Comparison of ENCODE assay signal across 12 cellular contexts in the genomic region with DNA sequence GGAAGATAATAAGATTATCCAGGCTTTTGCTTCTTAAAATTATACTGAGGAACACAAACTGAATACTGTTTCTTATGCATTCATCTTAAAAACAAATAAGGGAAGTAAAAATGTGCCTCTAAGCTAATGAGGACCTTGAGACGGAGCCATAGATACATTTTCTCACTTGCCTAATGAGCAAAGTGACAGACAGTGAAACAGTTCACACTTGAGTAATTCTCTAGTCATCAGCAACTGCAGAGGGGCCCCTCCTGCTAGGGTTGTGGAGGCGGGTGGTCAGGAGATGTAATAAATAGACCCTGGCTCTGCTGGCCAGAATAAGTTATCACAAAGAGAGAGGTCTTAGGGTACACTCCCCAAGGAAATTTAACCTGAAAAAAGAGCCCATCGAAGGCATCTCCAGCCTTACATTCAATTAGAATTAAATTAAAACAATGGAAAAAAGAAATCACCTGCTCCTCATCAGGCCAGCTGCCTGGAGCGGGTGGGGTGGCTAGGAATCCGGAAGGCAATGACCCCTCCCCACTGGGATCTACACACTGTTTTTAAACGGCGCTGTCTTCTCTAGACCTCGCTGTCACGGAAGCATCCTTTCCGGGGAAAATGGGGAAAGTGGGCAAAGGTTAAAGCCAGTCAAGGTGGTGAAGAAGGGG. TPM values are rescaled to one million over a fixed set of nuclear protein-coding genes. Genes with fewer than 3 reads are reported as not detected.
A peak's percentile ranks its signal among the peaks of the same experiment; 100 is the strongest.
DNase-seq lines count a peak whose midpoint lies in the region; ATAC-seq and TF ChIP-seq lines count a peak whose summit lies in the region.
"Had no signal": no experiment of that assay in that cellular context is flagged by ENCODE, and none has a peak within 500 bp of the region (broad histone marks: within the 10 kb centered on the region; RNA-seq: fewer than 3 reads in every experiment).

No MANE protein-coding gene starts in this region.

- H4K91ac ChIP-seq in mesenchymal stem cell (ENCODE audit: low read length), result no peak overlapping the region

- H2BK5ac ChIP-seq in mesenchymal stem cell (ENCODE audit: low read depth, low read length, poor library complexity, severe bottlenecking), result no peak overlapping the region

- H4K8ac ChIP-seq in mesenchymal stem cell (ENCODE audit: low read length), result no peak overlapping the region

- H2BK120ac ChIP-seq in mesenchymal stem cell (ENCODE audit: low read depth, low read length), result no peak overlapping the region

- H2AFZ ChIP-seq in mesenchymal stem cell (ENCODE audit: low read depth, low read length), result no peak overlapping the region

- H3K27me3 ChIP-seq in BLaER1 (no peaks in the 10 kb centered on the region), mesenchymal stem cell (ENCODE audit: control insufficient read depth in 1 of 2, insufficient read depth in 1 of 2, low read length in 2 of 2) (peaks cover 3 to 11% of the 10 kb centered on the region in 2 experiments), testis (no peaks in the 10 kb centered on the region)
- H3K27me3 ChIP-seq: MG63 had no signal

- WGBS in mesenchymal stem cell, result 81% methylated on average over 9 of the region's 10 CpGs
- WGBS in testis, 2 donors, result 71 to 75% methylated on average over 9 to 10 of the region's 10 CpGs

- H3K14ac ChIP-seq in mesenchymal stem cell (ENCODE audit: low read length in 2 of 2), result no peak overlapping the region

- H3K23ac ChIP-seq in mesenchymal stem cell (ENCODE audit: low read length in 2 of 2), result no peak overlapping the region

- H3K9ac ChIP-seq in BLaER1 (no peak overlapping the region), mesenchymal stem cell (ENCODE audit: low read length) (no peak overlapping the region)

- H2AK5ac ChIP-seq in mesenchymal stem cell (ENCODE audit: low read length, severe bottlenecking), result no peak overlapping the region

- H3K9me3 ChIP-seq in BLaER1 (no peaks in the 10 kb centered on the region), mesenchymal stem cell (ENCODE audit: control insufficient read depth, low read length) (no peaks in the 10 kb centered on the region), testis (no peaks in the 10 kb centered on the region)
- H3K9me3 ChIP-seq: A549, MG63 had no signal

- H3K18ac ChIP-seq in mesenchymal stem cell (ENCODE audit: low read depth in 1 of 2, low read length in 2 of 2), result no peak overlapping the region

- H3K79me1 ChIP-seq in mesenchymal stem cell (replicated peaks; ENCODE audit: low read length, poor library complexity, severe bottlenecking), result no peaks in the 10 kb centered on the region

- TF ChIP-seq POLR2A in testis (IDR thresholded peaks at IDR 0.05), result no peak

- H2BK15ac ChIP-seq in mesenchymal stem cell (ENCODE audit: low read depth, poor library complexity, severe bottlenecking), result no peak overlapping the region

- DNase-seq in NOMO-1 (lab: John Stamatoyannopoulos, UW; ENCODE audit: unreplicated experiment in 2 of 2), result peak; percentile 55 to 84
- no peak for DNase-seq in NCI-H187 (lab: John Stamatoyannopoulos, UW)
- no peak for DNase-seq in activated CD8-positive, alpha-beta memory T cell treated with anti-CD3 and anti-CD28 coated beads, Interleukin-2, amount 50 U/mL, for 4 hours
- DNase-seq in mesenchymal stem cell, result no peak
- no peak for DNase-seq in testis
- DNase-seq: activated T-cell treated with anti-CD3 and anti-CD28 coated beads, Interleukin-2, amount 50 U/mL, for 72 hours; MG63 had no signal

- H4K20me1 ChIP-seq in BLaER1, result no peaks in the 10 kb centered on the region

- H3K27ac ChIP-seq in BLaER1, result no peak overlapping the region
- H3K27ac ChIP-seq in mesenchymal stem cell (ENCODE audit: low read length, poor library complexity, severe bottlenecking), result no peak overlapping the region
- no peak overlapping the region for H3K27ac ChIP-seq in testis
- H3K27ac ChIP-seq: A549, SK-N-MC had no signal

- H3K36me3 ChIP-seq in BLaER1 (no peaks in the 10 kb centered on the region), mesenchymal stem cell (ENCODE audit: control insufficient read depth in 1 of 2, insufficient read depth in 2 of 2, low read depth in 1 of 2, low read length in 2 of 2) (no peaks in the 10 kb centered on the region), testis (ENCODE audit: low read depth, missing control alignments) (no peaks in the 10 kb centered on the region)
- H3K36me3 ChIP-seq: MG63 had no signal

- H3K4me1 ChIP-seq in BLaER1 (peaks cover 35% of the 10 kb centered on the region), mesenchymal stem cell (ENCODE audit: control insufficient read depth, insufficient read depth, low read depth, low read length) (no peaks in the 10 kb centered on the region), testis (no peaks in the 10 kb centered on the region)
- H3K4me1 ChIP-seq: A549 had no signal

- intact Hi-C loops in testis (cut with DNase I; ENCODE audit: low total_unique reads), result no loop called here

- ATAC-seq in GM19351 (IDR thresholded peaks at IDR 0.05; ENCODE audit: unreplicated experiment) (peak; percentile 79), HG02938 (IDR thresholded peaks at IDR 0.05; ENCODE audit: unreplicated experiment) (peak; percentile 84)
- ATAC-seq: A549; activated T-cell treated with anti-CD3 and anti-CD28 coated beads, Interleukin-2, amount 50 U/mL, for 72 hours had no signal

- peak overlapping the region; percentile 54 for H3K4me2 ChIP-seq in BLaER1
- no peak overlapping the region for H3K4me2 ChIP-seq in mesenchymal stem cell (ENCODE audit: low read length, poor library complexity, severe bottlenecking)
- H3K4me2 ChIP-seq: A549 had no signal

- H3K4me3 ChIP-seq in BLaER1, result no peak overlapping the region
- no peak overlapping the region for H3K4me3 ChIP-seq in mesenchymal stem cell (ENCODE audit: insufficient read depth in 1 of 2, low read depth in 1 of 2, low read length in 2 of 2)
- H3K4me3 ChIP-seq in testis, result no peak overlapping the region
- H3K4me3 ChIP-seq: A549, MG63, SK-N-MC had no signal

- no peak for TF ChIP-seq CTCF in testis (IDR thresholded peaks at IDR 0.05)

- H2BK12ac ChIP-seq in mesenchymal stem cell (ENCODE audit: low read length in 2 of 2), result no peak overlapping the region

- no peak overlapping the region for H3K4ac ChIP-seq in mesenchymal stem cell (ENCODE audit: low read depth in 1 of 2, low read length in 2 of 2)

RNA-seq across cellular contexts. Expression of gene INSIG2, which starts 32.6 kb away (rescaled TPM):
- 10.1 TPM for polyA plus RNA-seq in mesenchymal stem cell (2013, experiment 1 of 2)
- 10.5 TPM for polyA plus RNA-seq in mesenchymal stem cell (2013, experiment 2 of 2)
- total RNA-seq in testis, result 10 to 100 TPM; 13.9 to 18.7 TPM
- polyA plus RNA-seq in testis (ENCODE audit: insufficient read depth, low read depth, low replicate concordance), result 16.6 TPM

RNA-seq across cellular contexts. Expression of gene CCDC93, which starts 41.8 kb away (rescaled TPM):
- 13.9 TPM for polyA plus RNA-seq in mesenchymal stem cell (2013, experiment 1 of 2)
- 12.1 TPM for polyA plus RNA-seq in mesenchymal stem cell (2013, experiment 2 of 2)
- 10 to 100 TPM; 61.6 to 82.3 TPM for total RNA-seq in testis
- polyA plus RNA-seq in testis (ENCODE audit: insufficient read depth, low read depth, low replicate concordance), result 44.4 TPM

Comparison
In these comparisons a context has a peak if more than half of its experiments do, and no peak if none do; other contexts are left out.
1. DNase-seq: peak in NOMO-1 (2 of 2); none in NCI-H187 (0 of 2), activated CD8-positive, alpha-beta memory T cell treated with anti-CD3 and anti-CD28 coated beads, Interleukin-2, amount 50 U/mL, for 4 hours (single experiment), mesenchymal stem cell (single experiment) and testis (single experiment).